In the genomic region with DNA sequence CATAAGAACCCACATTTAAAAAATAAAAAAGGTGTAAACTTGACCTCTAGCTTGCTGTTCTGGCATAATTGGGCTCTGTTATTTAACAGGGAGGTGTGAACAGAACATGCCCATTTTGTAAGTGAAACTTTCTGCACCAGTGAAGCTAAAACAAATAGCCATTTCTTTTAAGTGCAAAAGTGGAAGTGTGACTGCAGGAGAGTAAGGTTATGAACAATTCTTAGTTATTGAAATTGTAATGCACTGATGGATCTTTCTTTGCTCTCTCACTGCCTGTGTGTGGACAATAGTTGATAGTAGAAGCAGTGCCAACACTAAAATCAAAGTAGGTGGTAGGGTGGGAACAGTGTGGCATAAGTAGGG, we compare ENCODE assay signal across 8 cellular contexts. TPM values are rescaled to one million over a fixed set of nuclear protein-coding genes. Genes with fewer than 3 reads are reported as not detected.
A peak's percentile ranks its signal among the peaks of the same experiment; 100 is the strongest.
DNase-seq lines count a peak whose midpoint lies in the region; ATAC-seq and TF ChIP-seq lines count a peak whose summit lies in the region.
"Had no signal": no experiment of that assay in that cellular context is flagged by ENCODE, and none has a peak within 500 bp of the region (broad histone marks: within the 10 kb centered on the region; RNA-seq: fewer than 3 reads in every experiment).

No MANE protein-coding gene starts in this region.

- H3K27ac Mint-ChIP-seq in dendritic cell treated with granulocyte-macrophage colony-stimulating factor and Interleukin-4, amounts not matched to agents 40 ng/mL and 50 ng/mL, for 4 days, result peak overlapping the region; percentile 35
- no peak overlapping the region for H3K27ac Mint-ChIP-seq in neural progenitor cell

- no peaks in the 10 kb centered on the region for H3K36me3 Mint-ChIP-seq in dendritic cell treated with granulocyte-macrophage colony-stimulating factor and Interleukin-4, amounts not matched to agents 40 ng/mL and 50 ng/mL, for 4 days (ENCODE audit: low read depth)
- H3K36me3 Mint-ChIP-seq in neural progenitor cell, result no peaks in the 10 kb centered on the region

- H3F3A ChIP-seq in neural progenitor cell (ENCODE audit: low read depth), result no peaks in the 10 kb centered on the region

- no peak overlapping the region for H3K4me3 Mint-ChIP-seq in dendritic cell treated with granulocyte-macrophage colony-stimulating factor and Interleukin-4, amounts not matched to agents 40 ng/mL and 50 ng/mL, for 4 days
- H3K4me3 Mint-ChIP-seq in neural progenitor cell, result no peak overlapping the region

- no peaks in the 10 kb centered on the region for H3K36me3 ChIP-seq in neural progenitor cell

- H3K9me3 ChIP-seq in neural progenitor cell (ENCODE audit: low read depth), result peaks cover 6% of the 10 kb centered on the region

- H3K9me3 Mint-ChIP-seq in dendritic cell treated with granulocyte-macrophage colony-stimulating factor and Interleukin-4, amounts not matched to agents 40 ng/mL and 50 ng/mL, for 4 days, result no peaks in the 10 kb centered on the region
- peaks cover 2% of the 10 kb centered on the region for H3K9me3 Mint-ChIP-seq in neural progenitor cell

- H3K4me2 ChIP-seq in neural progenitor cell, result no peak overlapping the region

- peak; percentile 90 for ATAC-seq in GM18861 (IDR thresholded peaks at IDR 0.05; ENCODE audit: unreplicated experiment)
- ATAC-seq in GM21423 (IDR thresholded peaks at IDR 0.05; ENCODE audit: unreplicated experiment), result peak; percentile 81
- peak; percentile 85 for ATAC-seq in HG03135 (IDR thresholded peaks at IDR 0.05; ENCODE audit: unreplicated experiment)

- no peaks in the 10 kb centered on the region for H3K27me3 ChIP-seq in neural progenitor cell

- H3K4me3 ChIP-seq in coronary artery (no peak overlapping the region), neural progenitor cell (no peak overlapping the region)

- TF ChIP-seq CTCF in coronary artery (IDR thresholded peaks at IDR 0.05) (no peak), neural progenitor cell (IDR thresholded peaks at IDR 0.05) (no peak)

- H3K79me2 ChIP-seq in neural progenitor cell (ENCODE audit: low read depth), result no peaks in the 10 kb centered on the region

- no peak overlapping the region for H2AFZ ChIP-seq in neural progenitor cell (replicated peaks)

- H3K27ac ChIP-seq in coronary artery (no peak overlapping the region), neural progenitor cell (no peak overlapping the region)

- intact Hi-C loops in dendritic cell treated with granulocyte-macrophage colony-stimulating factor and Interleukin-4, amounts not matched to agents 40 ng/mL and 50 ng/mL, for 4 days (cut with micrococcal nuclease), result loop anchor here (10.0 kb wide), 1 partner anchor 127 kb away; no protein-coding TSS in a partner anchor

- H4K20me1 ChIP-seq in neural progenitor cell (ENCODE audit: low read depth), result no peaks in the 10 kb centered on the region

- DNase-seq in NOMO-1 treated with DMSO at 0.1 percent for 48 hours (lab: John Stamatoyannopoulos, UW; ENCODE audit: unreplicated experiment) (no peak), coronary artery (ENCODE audit: low spot score) (no peak), neural progenitor cell (ENCODE audit: low spot score) (no peak)
- DNase-seq: NCI-H748 treated with DMSO at 0.1 percent for 48 hours had no signal

- peaks cover 23% of the 10 kb centered on the region for H3K4me1 Mint-ChIP-seq in dendritic cell treated with granulocyte-macrophage colony-stimulating factor and Interleukin-4, amounts not matched to agents 40 ng/mL and 50 ng/mL, for 4 days (ENCODE audit: low read depth)
- no peaks in the 10 kb centered on the region for H3K4me1 Mint-ChIP-seq in neural progenitor cell

- no peak overlapping the region for H3K9ac ChIP-seq in neural progenitor cell

- H3K27me3 Mint-ChIP-seq in dendritic cell treated with granulocyte-macrophage colony-stimulating factor and Interleukin-4, amounts not matched to agents 40 ng/mL and 50 ng/mL, for 4 days, result no peaks in the 10 kb centered on the region
- no peaks in the 10 kb centered on the region for H3K27me3 Mint-ChIP-seq in neural progenitor cell (ENCODE audit: insufficient read depth, low read depth)

- H3K4me1 ChIP-seq in neural progenitor cell, result no peaks in the 10 kb centered on the region

RNA-seq across cellular contexts. Expression of gene P2RY10, which starts 12.6 kb away (rescaled TPM):
- total RNA-seq in neural progenitor cell (ENCODE audit: low replicate concordance), result not detected in 2 replicates
